8 cellular contexts compared by ENCODE assay signal in genomic region chr5:132293992-132294727, GRCh38. TPM values are rescaled to one million over a fixed set of nuclear protein-coding genes. Genes with fewer than 3 reads are reported as not detected.
DNase-seq lines count a peak whose midpoint lies in the region; ATAC-seq, FAIRE-seq and TF ChIP-seq lines count a peak whose summit lies in the region.

Gene SLC22A4 (plus strand): TSS chr5:132294394. CDS start chr5:132294617, 223 bp downstream.

- DNase-seq in D721Med (ENCODE audit: insufficient read length, low spot score): peak; percentile 76
- peak; percentile 93 for DNase-seq in HuH-7 (ENCODE audit: low spot score)
- DNase-seq in PC-9: peak; percentile 78 to 96
- peak; percentile 86 to 88 for DNase-seq in activated T-cell treated with anti-CD3 and anti-CD28 coated beads, Interleukin-2, amount 50 U/mL, for 72 hours
- peak; percentile 49 for DNase-seq in esophagus squamous epithelium (lab: John Stamatoyannopoulos, UW)
- peak; percentile 97 for DNase-seq in myocyte (ENCODE audit: low read depth)
- DNase-seq in stimulated activated CD8-positive, alpha-beta memory T cell treated with anti-CD3 and anti-CD28 coated beads, Interleukin-7, amount 100 ng/mL, for 4 hours (ENCODE audit: low read depth in 2 of 2): peak; percentile 65 to 79

- no peaks in the 10 kb centered on the region for H3K36me3 ChIP-seq in PC-9 (ENCODE audit: low read depth)
- H3K36me3 ChIP-seq in esophagus squamous epithelium: no peaks in the 10 kb centered on the region

- peak within 1 kb of the TSS; percentile 90 to 96 for H3K4me3 Mint-ChIP-seq in activated T-cell treated with anti-CD3 and anti-CD28 coated beads, Interleukin-2, amount 50 U/mL, for 72 hours

- ATAC-seq in GM21515 (IDR thresholded peaks at IDR 0.05; ENCODE audit: unreplicated experiment): peak; percentile 65
- peak; percentile 78 to 81 for ATAC-seq in activated T-cell treated with anti-CD3 and anti-CD28 coated beads, Interleukin-2, amount 50 U/mL, for 72 hours (replicated peaks in 1 of 2)

- FAIRE-seq in D721Med (lab: Jason Lieb, UNC): no peak

- intact Hi-C loops in PC-9 (cut with micrococcal nuclease; ENCODE audit: unreplicated experiment) (loop anchor here (1.0 to 10.0 kb wide), 4 partner anchors 67 to 229 kb away; partner anchors contain the start of genes IL3, IRF1 and P4HA2), esophagus squamous epithelium (cut with DNase I) (no loop called here)

- H3K4me1 Mint-ChIP-seq in activated T-cell treated with anti-CD3 and anti-CD28 coated beads, Interleukin-2, amount 50 U/mL, for 72 hours (ENCODE audit: low read depth): peaks cover 48% of the 10 kb centered on the region

- TF ChIP-seq CTCF in D721Med (IDR thresholded peaks at IDR 0.05; ENCODE audit: insufficient read depth, missing control alignments) (no peak), PC-9 (conservative IDR thresholded peaks at IDR 0.05) (no peak; the same call in 1 of the 2 replicates), esophagus squamous epithelium (IDR thresholded peaks at IDR 0.05) (no peak)

- peak within 1 kb of the TSS; percentile 92 for H3K27ac Mint-ChIP-seq in activated T-cell treated with anti-CD3 and anti-CD28 coated beads, Interleukin-2, amount 50 U/mL, for 72 hours

- peaks cover 31% of the 10 kb centered on the region for H3K4me1 ChIP-seq in PC-9 (replicated peaks; ENCODE audit: insufficient read depth)
- peaks cover 20 to 39% (median 23%) of the 10 kb centered on the region in 3 donors for H3K4me1 ChIP-seq in esophagus squamous epithelium

- no TSS peak for BruUV-seq in PC-9 (replicated peaks; lab: Mats Ljungman, UMichigan)

- H3K9me3 Mint-ChIP-seq in activated T-cell treated with anti-CD3 and anti-CD28 coated beads, Interleukin-2, amount 50 U/mL, for 72 hours: no peaks in the 10 kb centered on the region

- peaks cover 17% of the 10 kb centered on the region for H3F3A ChIP-seq in PC-9 (ENCODE audit: insufficient read depth, low read depth)

- H3K27me3 ChIP-seq in PC-9 (ENCODE audit: insufficient read depth, low read depth) (no peaks in the 10 kb centered on the region), esophagus squamous epithelium (peaks cover 0 to 24% (median 0%) of the 10 kb centered on the region in 4 donors)

- H3K27ac ChIP-seq in PC-9 (peak within 1 kb of the TSS; percentile 79), esophagus squamous epithelium (peak within 1 kb of the TSS; percentile 83 to 96 (median 94))

- H4K20me1 ChIP-seq in PC-9 (ENCODE audit: insufficient read depth): no peaks in the 10 kb centered on the region

- H3K36me3 Mint-ChIP-seq in activated T-cell treated with anti-CD3 and anti-CD28 coated beads, Interleukin-2, amount 50 U/mL, for 72 hours (ENCODE audit: insufficient read depth in 2 of 2): peaks cover 0 to 2% of the 10 kb centered on the region in 2 donors

- 0% methylated on average over 1 to 16 of the region's 63 CpGs for WGBS in esophagus squamous epithelium, 2 donors

- H3K27me3 Mint-ChIP-seq in activated T-cell treated with anti-CD3 and anti-CD28 coated beads, Interleukin-2, amount 50 U/mL, for 72 hours (ENCODE audit: low read depth): no peaks in the 10 kb centered on the region

- CTCF ChIA-PET in PC-9 (lab: Charles Lee): interaction anchor here (0.6 to 1.4 kb wide), 4 partner anchors 28 to 527 kb away, joined by 3 to 18 read pairs (median 4); no protein-coding TSS in a partner anchor

- H3K4me3 ChIP-seq in PC-9 (peak within 1 kb of the TSS; percentile 63), esophagus squamous epithelium (peak within 1 kb of the TSS; percentile 55 to 79 (median 70))

- H3K9me3 ChIP-seq in PC-9 (ENCODE audit: insufficient read depth, low read depth) (no peaks in the 10 kb centered on the region), esophagus squamous epithelium (no peaks in the 10 kb centered on the region)

- POLR2A ChIA-PET in PC-9 (lab: Charles Lee; ENCODE audit: unreplicated experiment): interaction anchor here (0.5 to 1.2 kb wide), 9 partner anchors 21 to 308 kb away, joined by 3 to 14 read pairs (median 6); partner anchors contain the start of gene SLC22A5

- peak in 2 of 4 donors; percentile 57 to 74 for TF ChIP-seq POLR2A in esophagus squamous epithelium (IDR thresholded peaks at IDR 0.05)

- peaks cover 19% of the 10 kb centered on the region; the same call in 1 of the 2 replicates for H3K79me2 ChIP-seq in PC-9 (ENCODE audit: low read depth)

- peak within 1 kb of the TSS; percentile 95 for H2AFZ ChIP-seq in PC-9

- peak within 1 kb of the TSS; percentile 100 for H3K4me2 ChIP-seq in PC-9

- H3K9me2 ChIP-seq in PC-9 (ENCODE audit: insufficient read depth): no peaks in the 10 kb centered on the region

RNA-seq across cellular contexts. Expression of gene SLC22A4, which starts in this region (rescaled TPM):
- total RNA-seq in PC-9 (2021): 4.2 and 4.9 TPM in 2 replicates
- total RNA-seq in activated T-cell treated with anti-CD3 and anti-CD28 coated beads, Interleukin-2, amount 50 U/mL, for 72 hours: 1 to 10 TPM; 1.8 to 2.9 TPM
- under 1 TPM in 3 of 4 donors, not detected in 1; 0.11 to 0.79 (median 0.38) TPM for total RNA-seq in esophagus squamous epithelium
- total RNA-seq in myocyte: 2.3 and 2.5 TPM in 2 replicates
- 4.4 TPM for polyA plus RNA-seq in myocyte (2012)

Comparison
In these comparisons a context has a peak if more than half of its experiments do, and no peak if none do; other contexts are left out.
1. Peak in every context shown above with its lines: DNase-seq, ATAC-seq, H3K4me3 ChIP-seq and H3K27ac ChIP-seq.
2. Peak in DNase-seq, H3K4me3 ChIP-seq and H3K27ac ChIP-seq in esophagus squamous epithelium; RNA of the gene not detected or under 1 TPM.